Comparison of ENCODE assay signal across 24 cellular contexts in the genomic region with DNA sequence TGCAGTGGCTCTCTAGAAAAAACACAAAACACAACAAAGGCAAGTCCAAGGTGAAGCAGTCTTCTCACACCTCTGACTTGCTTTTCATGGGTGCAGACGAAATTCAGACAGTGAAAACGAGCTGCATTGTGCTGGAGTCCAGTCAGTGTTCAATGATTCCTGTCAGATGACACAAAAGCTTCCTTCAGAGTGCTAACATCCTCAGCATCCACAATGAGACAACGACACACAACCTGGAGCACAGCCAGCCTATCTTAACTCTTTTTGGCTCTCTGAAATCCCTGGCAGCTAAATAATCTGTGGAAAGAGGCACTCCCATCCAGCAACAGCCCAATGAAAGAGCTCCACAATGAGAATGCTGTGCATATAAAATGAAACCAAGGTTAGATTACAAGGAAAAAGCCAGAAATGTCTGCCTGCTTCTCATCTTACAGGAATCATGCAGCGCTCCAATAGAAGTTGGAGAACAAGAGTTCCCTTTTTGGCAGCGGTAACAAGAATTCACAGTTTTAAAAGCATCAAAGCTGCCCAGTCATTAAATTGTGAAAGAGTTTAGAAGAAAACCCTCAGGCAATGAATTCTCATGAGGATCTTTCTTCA.
"Had no signal": no experiment of that assay in that cellular context is flagged by ENCODE, and none has a peak within 500 bp of the region (broad histone marks: within the 10 kb centered on the region; RNA-seq: fewer than 3 reads in every experiment).

No MANE protein-coding gene starts in this region.

- H3K27me3 Mint-ChIP-seq: activated CD4-positive, alpha-beta memory T cell treated with anti-CD3 and anti-CD28 coated beads for 36 hours; activated CD4-positive, alpha-beta T cell treated with anti-CD3 and anti-CD28 coated beads, Interleukin-2, amount 10 ng/mL, durations not matched to agents 7 days and 5 days; activated naive CD4-positive, alpha-beta T cell treated with anti-CD3 and anti-CD28 coated beads, Interleukin-2, amount 10 ng/mL, durations not matched to agents 7 days and 5 days; activated naive CD8-positive, alpha-beta T cell treated with anti-CD3 and anti-CD28 coated beads for 36 hours; T-cell had no signal

- DNase-seq: activated CD4-positive, alpha-beta memory T cell treated with anti-CD3 and anti-CD28 coated beads for 36 hours; activated CD4-positive, alpha-beta T cell treated with anti-CD3 and anti-CD28 coated beads, Interleukin-2, amount 10 ng/mL, durations not matched to agents 7 days and 5 days; activated CD4-positive, CD25-positive, alpha-beta regulatory T cell; activated CD8-positive, alpha-beta memory T cell treated with anti-CD3 and anti-CD28 coated beads, Interleukin-2, amount 50 U/mL, for 4 hours; activated gamma-delta T cell treated with Interleukin-2 at 50 U/mL for 16 hours; activated naive CD4-positive, alpha-beta T cell treated with anti-CD3 and anti-CD28 coated beads, Interleukin-2, amount 10 ng/mL, durations not matched to agents 7 days and 5 days; activated naive CD8-positive, alpha-beta T cell treated with anti-CD3 and anti-CD28 coated beads for 36 hours; activated T-cell treated with anti-CD3 and anti-CD28 coated beads, Interleukin-2, amount 50 U/mL, for 72 hours; brain microvascular endothelial cell; Karpas-422; MM.1S; NCI-H1105; NCI-H1436; NCI-H187; NCI-H2081; NCI-H446; NCI-H524; PC-9; T-cell had no signal

- H3K27ac ChIP-seq: brain microvascular endothelial cell, cardiac muscle cell, PC-9, SK-N-MC, VCaP had no signal

- H3K36me3 Mint-ChIP-seq: activated CD4-positive, alpha-beta memory T cell treated with anti-CD3 and anti-CD28 coated beads for 36 hours; activated naive CD4-positive, alpha-beta T cell treated with anti-CD3 and anti-CD28 coated beads, Interleukin-2, amount 10 ng/mL, durations not matched to agents 7 days and 5 days; activated naive CD8-positive, alpha-beta T cell treated with anti-CD3 and anti-CD28 coated beads for 36 hours; T-cell had no signal

- H3K4me3 Mint-ChIP-seq: activated CD4-positive, alpha-beta memory T cell treated with anti-CD3 and anti-CD28 coated beads for 36 hours; activated CD4-positive, alpha-beta T cell treated with anti-CD3 and anti-CD28 coated beads, Interleukin-2, amount 10 ng/mL, durations not matched to agents 7 days and 5 days; activated naive CD4-positive, alpha-beta T cell treated with anti-CD3 and anti-CD28 coated beads, Interleukin-2, amount 10 ng/mL, durations not matched to agents 7 days and 5 days; activated naive CD8-positive, alpha-beta T cell treated with anti-CD3 and anti-CD28 coated beads for 36 hours; activated T-cell treated with anti-CD3 and anti-CD28 coated beads, Interleukin-2, amount 50 U/mL, for 72 hours; T-cell had no signal

- H3K36me3 ChIP-seq: brain microvascular endothelial cell, cardiac muscle cell had no signal

- H3K27ac Mint-ChIP-seq: activated CD4-positive, alpha-beta memory T cell treated with anti-CD3 and anti-CD28 coated beads for 36 hours; activated CD4-positive, alpha-beta T cell treated with anti-CD3 and anti-CD28 coated beads, Interleukin-2, amount 10 ng/mL, durations not matched to agents 7 days and 5 days; activated naive CD4-positive, alpha-beta T cell treated with anti-CD3 and anti-CD28 coated beads, Interleukin-2, amount 10 ng/mL, durations not matched to agents 7 days and 5 days; activated naive CD8-positive, alpha-beta T cell treated with anti-CD3 and anti-CD28 coated beads for 36 hours; activated T-cell treated with anti-CD3 and anti-CD28 coated beads, Interleukin-2, amount 50 U/mL, for 72 hours; activated T-helper 2 cell treated with anti-CD3 and anti-CD28 coated beads, Interferon-gamma antibody, Interleukin-2, Interleukin-4, amounts not matched to agents 10 μg/mL and 5 μg/mL and 100 μg/mL, durations not matched to agents 14 hours and 24 hours and 36 hours; T-cell had no signal

- H3K4me3 ChIP-seq: cardiac muscle cell, K562, PC-9, SK-N-MC had no signal

- H3K27me3 ChIP-seq: brain microvascular endothelial cell, cardiac muscle cell had no signal

- H3K4me1 Mint-ChIP-seq: activated CD4-positive, alpha-beta T cell treated with anti-CD3 and anti-CD28 coated beads, Interleukin-2, amount 10 ng/mL, durations not matched to agents 7 days and 5 days; activated naive CD4-positive, alpha-beta T cell treated with anti-CD3 and anti-CD28 coated beads, Interleukin-2, amount 10 ng/mL, durations not matched to agents 7 days and 5 days; activated naive CD8-positive, alpha-beta T cell treated with anti-CD3 and anti-CD28 coated beads for 36 hours; T-cell had no signal

- ATAC-seq: activated T-cell treated with anti-CD3 and anti-CD28 coated beads, Interleukin-2, amount 50 U/mL, for 72 hours; K562; T-cell had no signal
